8 cellular contexts compared by ENCODE assay signal in genomic region chr2:26300234-26300641, GRCh38. TPM values are rescaled to one million over a fixed set of nuclear protein-coding genes. Genes with fewer than 3 reads are reported as not detected.
DNase-seq lines count a peak whose midpoint lies in the region; TF ChIP-seq lines count a peak whose summit lies in the region.

No MANE protein-coding gene starts in this region.

- no peak for TF ChIP-seq RAD21 in neural cell (conservative IDR thresholded peaks at IDR 0.05)

- H3K4me1 ChIP-seq in ACC112 (ENCODE audit: control insufficient read depth, insufficient read depth, low read length, unreplicated experiment): peaks cover 8% of the 10 kb centered on the region
- H3K4me1 ChIP-seq in Loucy (ENCODE audit: insufficient read depth, low read length, poor library complexity, severe bottlenecking): peaks cover 18% of the 10 kb centered on the region

- H3K9me2 ChIP-seq in Loucy (replicated peaks; ENCODE audit: low read depth, low read length): no peaks in the 10 kb centered on the region
- no peaks in the 10 kb centered on the region for H3K9me2 ChIP-seq in neural cell (ENCODE audit: insufficient read depth, low read length)

- no peak overlapping the region for H3K4me3 Mint-ChIP-seq in activated T-helper 2 cell treated with anti-CD3 and anti-CD28 coated beads, Interferon-gamma antibody, Interleukin-2, Interleukin-4, amounts not matched to agents 10 μg/mL and 5 μg/mL and 100 μg/mL, durations not matched to agents 14 hours and 24 hours and 36 hours (ENCODE audit: low read depth)

- H3K36me3 Mint-ChIP-seq in activated T-helper 2 cell treated with anti-CD3 and anti-CD28 coated beads, Interferon-gamma antibody, Interleukin-2, Interleukin-4, amounts not matched to agents 10 μg/mL and 5 μg/mL and 100 μg/mL, durations not matched to agents 14 hours and 24 hours and 36 hours (ENCODE audit: low read depth): no peaks in the 10 kb centered on the region

- H3K27ac ChIP-seq in ACC112 (ENCODE audit: low read depth, low read length) (0 out of 2 replicates have a peak overlapping the region, but pooled peaks have one; percentile 11), epithelial cell of prostate (peak overlapping the region; percentile 85), neural cell (ENCODE audit: low read length) (no peak overlapping the region)

- H3K4me1 Mint-ChIP-seq in activated T-helper 2 cell treated with anti-CD3 and anti-CD28 coated beads, Interferon-gamma antibody, Interleukin-2, Interleukin-4, amounts not matched to agents 10 μg/mL and 5 μg/mL and 100 μg/mL, durations not matched to agents 14 hours and 24 hours and 36 hours (ENCODE audit: low read depth): no peaks in the 10 kb centered on the region

- no peak overlapping the region for H3K27ac Mint-ChIP-seq in activated T-helper 2 cell treated with anti-CD3 and anti-CD28 coated beads, Interferon-gamma antibody, Interleukin-2, Interleukin-4, amounts not matched to agents 10 μg/mL and 5 μg/mL and 100 μg/mL, durations not matched to agents 14 hours and 24 hours and 36 hours

- H4K20me1 ChIP-seq in Loucy (ENCODE audit: insufficient read depth, low read length, poor library complexity, severe bottlenecking): no peaks in the 10 kb centered on the region
- no peaks in the 10 kb centered on the region for H4K20me1 ChIP-seq in neural cell (ENCODE audit: insufficient read depth)

- H3K9me3 Mint-ChIP-seq in activated T-helper 2 cell treated with anti-CD3 and anti-CD28 coated beads, Interferon-gamma antibody, Interleukin-2, Interleukin-4, amounts not matched to agents 10 μg/mL and 5 μg/mL and 100 μg/mL, durations not matched to agents 14 hours and 24 hours and 36 hours: no peaks in the 10 kb centered on the region

- peaks cover 2% of the 10 kb centered on the region for H3K27me3 Mint-ChIP-seq in activated T-helper 2 cell treated with anti-CD3 and anti-CD28 coated beads, Interferon-gamma antibody, Interleukin-2, Interleukin-4, amounts not matched to agents 10 μg/mL and 5 μg/mL and 100 μg/mL, durations not matched to agents 14 hours and 24 hours and 36 hours (ENCODE audit: low read depth)

- peak overlapping the region; percentile 74 for H2AFZ ChIP-seq in ACC112 (ENCODE audit: low read length, unreplicated experiment)
- peak overlapping the region; percentile 98 for H2AFZ ChIP-seq in Loucy (ENCODE audit: low read length)
- H2AFZ ChIP-seq in neural cell (ENCODE audit: low read depth, low read length): no peak overlapping the region

- peak overlapping the region; percentile 78 for H3K4me3 ChIP-seq in ACC112 (ENCODE audit: low read depth, low read length)
- peak overlapping the region; percentile 77 for H3K4me3 ChIP-seq in Loucy (ENCODE audit: low read length, poor library complexity, severe bottlenecking)
- H3K4me3 ChIP-seq in neural cell (ENCODE audit: low read length): peak overlapping the region; percentile 40

- intact Hi-C loops in activated T-helper 2 cell treated with anti-CD3 and anti-CD28 coated beads, Interferon-gamma antibody, Interleukin-2, Interleukin-4, amounts not matched to agents 10 μg/mL and 5 μg/mL and 100 μg/mL, durations not matched to agents 14 hours and 24 hours and 36 hours (cut with micrococcal nuclease): no loop called here

- H3K9ac ChIP-seq in Loucy (ENCODE audit: low read depth, low read length, poor library complexity, severe bottlenecking) (peak overlapping the region; percentile 37), neural cell (ENCODE audit: low read length) (no peak overlapping the region)

- H3K9me3 ChIP-seq in Loucy (ENCODE audit: insufficient read depth, low read depth, low read length) (no peaks in the 10 kb centered on the region), neural cell (ENCODE audit: low read length) (no peaks in the 10 kb centered on the region)

- H3F3A ChIP-seq in Loucy (ENCODE audit: low read depth): no peaks in the 10 kb centered on the region
- no peaks in the 10 kb centered on the region for H3F3A ChIP-seq in neural cell (ENCODE audit: insufficient read depth, low read length, poor library complexity, severe bottlenecking)

- TF ChIP-seq CTCF in Loucy (conservative IDR thresholded peaks at IDR 0.05; ENCODE audit: low read length) (no peak), neural cell (IDR thresholded peaks at IDR 0.05; ENCODE audit: poor library complexity, severe bottlenecking) (no peak)

- no peaks in the 10 kb centered on the region for H3K79me2 ChIP-seq in ACC112 (ENCODE audit: control insufficient read depth, insufficient read depth, low read length, unreplicated experiment)
- H3K79me2 ChIP-seq in Loucy (ENCODE audit: insufficient read depth, low read length): no peaks in the 10 kb centered on the region
- H3K79me2 ChIP-seq in neural cell (replicated peaks; ENCODE audit: insufficient read depth, low read length): no peaks in the 10 kb centered on the region

- no peaks in the 10 kb centered on the region for H3K36me3 ChIP-seq in ACC112 (ENCODE audit: insufficient read depth, low read length)
- H3K36me3 ChIP-seq in Loucy (ENCODE audit: insufficient read depth, low read length): no peaks in the 10 kb centered on the region
- H3K36me3 ChIP-seq in neural cell (ENCODE audit: insufficient read depth, low read length): no peaks in the 10 kb centered on the region

- no peak for DNase-seq in epithelial cell of prostate (ENCODE audit: low read depth, low spot score)
- no peak for DNase-seq in amniotic stem cell (lab: John Stamatoyannopoulos, UW)
- no peak for DNase-seq in midbrain (lab: John Stamatoyannopoulos, UW)
- DNase-seq in activated T-helper 2 cell treated with anti-CD3 and anti-CD28 coated beads, Interferon-gamma antibody, Interleukin-2, Interleukin-4, amounts not matched to agents 10 μg/mL and 5 μg/mL and 100 μg/mL, durations not matched to agents 14 hours and 24 hours and 36 hours (ENCODE audit: low spot score): no peak
- no peak for DNase-seq in NCI-H1417 treated with DMSO at 0.1 percent for 48 hours (lab: John Stamatoyannopoulos, UW)

- H3K27me3 ChIP-seq in ACC112 (ENCODE audit: insufficient read depth, low read length) (no peaks in the 10 kb centered on the region), Loucy (ENCODE audit: insufficient read depth, low read length, poor library complexity, severe bottlenecking) (no peaks in the 10 kb centered on the region), neural cell (ENCODE audit: insufficient read depth, low read depth, low read length) (no peaks in the 10 kb centered on the region)

- H3K4me2 ChIP-seq in Loucy (ENCODE audit: low read depth, low read length, poor library complexity, severe bottlenecking) (peak overlapping the region; percentile 85), neural cell (ENCODE audit: low read length) (no peak overlapping the region)

- TF ChIP-seq EP300 in neural cell (conservative IDR thresholded peaks at IDR 0.05; ENCODE audit: poor library complexity, severe bottlenecking): no peak

TF ChIP-seq in neural cell, 6 proteins besides CTCF, POLR2A, EP300 and RAD21:
- TF ChIP-seq EZH2 (IDR thresholded peaks at IDR 0.05; ENCODE audit: borderline replicate concordance, insufficient read depth, low read length, poor library complexity, severe bottlenecking) (no peak), SMC3 (conservative IDR thresholded peaks at IDR 0.05; ENCODE audit: poor library complexity) (no peak), MXI1 (conservative IDR thresholded peaks at IDR 0.05; ENCODE audit: poor library complexity, severe bottlenecking) (no peak), TAF1 (IDR thresholded peaks at IDR 0.05; ENCODE audit: low read depth) (no peak), REST (IDR thresholded peaks at IDR 0.05; ENCODE audit: borderline replicate concordance) (no peak), POLR2AphosphoS5 (IDR thresholded peaks at IDR 0.05) (no peak)

RNA-seq across cellular contexts. Expression of gene SELENOI, which starts 45.7 kb away (rescaled TPM):
- 22.4 and 25.2 TPM in 2 replicates for polyA plus RNA-seq in neural cell
- polyA minus RNA-seq in neural cell: 71.8 and 76.9 TPM in 2 replicates
- total RNA-seq in activated T-helper 2 cell treated with anti-CD3 and anti-CD28 coated beads, Interferon-gamma antibody, Interleukin-2, Interleukin-4, amounts not matched to agents 10 μg/mL and 5 μg/mL and 100 μg/mL, durations not matched to agents 14 hours and 24 hours and 36 hours: 45.5 and 51.4 TPM in 2 replicates

RNA-seq across cellular contexts. Expression of gene ADGRF3, which starts 46.4 kb away (rescaled TPM):
- polyA plus RNA-seq in neural cell: 0.12 and 0.42 TPM in 2 replicates
- 0.97 TPM in 1 of 2 replicates, not detected in the other for polyA minus RNA-seq in neural cell
- total RNA-seq in activated T-helper 2 cell treated with anti-CD3 and anti-CD28 coated beads, Interferon-gamma antibody, Interleukin-2, Interleukin-4, amounts not matched to agents 10 μg/mL and 5 μg/mL and 100 μg/mL, durations not matched to agents 14 hours and 24 hours and 36 hours: 1.6 and 3.1 TPM in 2 replicates

RNA-seq across cellular contexts. Expression of gene HADHB, which starts 55.5 kb away (rescaled TPM):
- 30.1 and 30.5 TPM in 2 replicates for polyA plus RNA-seq in neural cell
- 39.0 and 44.8 TPM in 2 replicates for polyA minus RNA-seq in neural cell
- total RNA-seq in activated T-helper 2 cell treated with anti-CD3 and anti-CD28 coated beads, Interferon-gamma antibody, Interleukin-2, Interleukin-4, amounts not matched to agents 10 μg/mL and 5 μg/mL and 100 μg/mL, durations not matched to agents 14 hours and 24 hours and 36 hours: 104 and 108 TPM in 2 replicates

RNA-seq across cellular contexts. Expression of gene HADHA, which starts 55.8 kb away (rescaled TPM):
- polyA plus RNA-seq in neural cell: 34.3 and 40.0 TPM in 2 replicates
- polyA minus RNA-seq in neural cell: 74.0 and 80.9 TPM in 2 replicates
- 134 and 137 TPM in 2 replicates for total RNA-seq in activated T-helper 2 cell treated with anti-CD3 and anti-CD28 coated beads, Interferon-gamma antibody, Interleukin-2, Interleukin-4, amounts not matched to agents 10 μg/mL and 5 μg/mL and 100 μg/mL, durations not matched to agents 14 hours and 24 hours and 36 hours
